13 cellular contexts compared by ENCODE assay signal in the genomic region with DNA sequence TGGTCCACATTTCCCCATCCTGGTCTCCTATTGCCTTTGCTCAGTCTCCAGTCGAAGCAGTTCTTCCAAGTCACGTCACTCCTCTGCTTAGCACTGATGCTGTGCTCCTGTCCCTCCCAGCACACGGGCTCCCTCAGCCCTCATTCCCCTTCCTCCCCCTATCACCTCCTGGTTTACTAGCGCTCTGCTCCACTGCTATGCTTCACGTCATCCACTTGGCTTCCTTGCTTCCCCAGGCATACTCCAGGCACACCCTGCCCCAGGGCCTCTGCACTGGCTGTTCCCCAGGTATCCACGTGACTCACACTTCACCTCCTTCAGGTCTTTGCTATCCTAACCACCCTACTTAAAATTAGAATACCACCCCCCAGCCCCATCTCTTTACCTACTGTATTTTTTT.
"Had no signal": no experiment of that assay in that cellular context is flagged by ENCODE, and none has a peak within 500 bp of the region (broad histone marks: within the 10 kb centered on the region; RNA-seq: fewer than 3 reads in every experiment).

No MANE protein-coding gene starts in this region.

- H3K4me3 ChIP-seq: left ventricle myocardium inferior, pancreas, upper lobe of right lung had no signal

- DNase-seq: activated CD4-positive, alpha-beta T cell treated with anti-CD3 and anti-CD28 coated beads, Interleukin-2, amount 50 U/mL, for 4 hours; activated gamma-delta T cell treated with Interleukin-2 at 50 U/mL for 16 hours; activated naive CD8-positive, alpha-beta T cell treated with anti-CD3 and anti-CD28 coated beads, Interleukin-2, amount 10 ng/mL, durations not matched to agents 7 days and 5 days; activated T-cell treated with anti-CD3 and anti-CD28 coated beads, Interleukin-2, amount 50 U/mL, for 72 hours; anterior cingulate cortex; left ventricle myocardium inferior; pancreas; stimulated activated CD4-positive, alpha-beta T cell treated with anti-CD3 and anti-CD28 coated beads, Interleukin-15, amount 100 ng/mL, for 24 hours; stimulated activated CD4-positive, alpha-beta T cell treated with anti-CD3 and anti-CD28 coated beads, Interleukin-4, amount 100 ng/mL, for 24 hours; upper lobe of right lung had no signal

- ATAC-seq: activated CD4-positive, CD25-positive, alpha-beta regulatory T cell treated with anti-CD3 and anti-CD28 coated beads, Interleukin-2, amount 50 U/mL, for 24 hours; activated T-cell treated with anti-CD3 and anti-CD28 coated beads, Interleukin-2, amount 50 U/mL, for 72 hours; pancreas; upper lobe of right lung had no signal

- H3K4me1 Mint-ChIP-seq: activated naive CD8-positive, alpha-beta T cell treated with anti-CD3 and anti-CD28 coated beads, Interleukin-2, amount 10 ng/mL, durations not matched to agents 7 days and 5 days had no signal

- H3K27ac Mint-ChIP-seq: activated naive CD8-positive, alpha-beta T cell treated with anti-CD3 and anti-CD28 coated beads, Interleukin-2, amount 10 ng/mL, durations not matched to agents 7 days and 5 days; activated T-cell treated with anti-CD3 and anti-CD28 coated beads, Interleukin-2, amount 50 U/mL, for 72 hours; stimulated activated naive CD8-positive, alpha-beta T cell treated with anti-CD3 and anti-CD28 coated beads, Interleukin-15, Interleukin-2, amounts not matched to agents 100 ng/mL and 50 ng/mL, for 24 hours had no signal

- H3K4me3 Mint-ChIP-seq: activated naive CD8-positive, alpha-beta T cell treated with anti-CD3 and anti-CD28 coated beads, Interleukin-2, amount 10 ng/mL, durations not matched to agents 7 days and 5 days; activated T-cell treated with anti-CD3 and anti-CD28 coated beads, Interleukin-2, amount 50 U/mL, for 72 hours; neural crest cell; stimulated activated naive CD8-positive, alpha-beta T cell treated with anti-CD3 and anti-CD28 coated beads, Interleukin-15, Interleukin-2, amounts not matched to agents 100 ng/mL and 50 ng/mL, for 24 hours had no signal

- H3K36me3 Mint-ChIP-seq: activated naive CD8-positive, alpha-beta T cell treated with anti-CD3 and anti-CD28 coated beads, Interleukin-2, amount 10 ng/mL, durations not matched to agents 7 days and 5 days had no signal

- H3K9me3 Mint-ChIP-seq: neural crest cell had no signal
